18 cellular contexts compared by ENCODE assay signal in genomic region chr4:101954975-101955678, GRCh38.
A peak's percentile ranks its signal among the peaks of the same experiment; 100 is the strongest.
DNase-seq lines count a peak whose midpoint lies in the region; ATAC-seq, FAIRE-seq and TF ChIP-seq lines count a peak whose summit lies in the region.
"Had no signal": no experiment of that assay in that cellular context is flagged by ENCODE, and none has a peak within 500 bp of the region (broad histone marks: within the 10 kb centered on the region; RNA-seq: fewer than 3 reads in every experiment).

No MANE protein-coding gene starts in this region.

- peak; percentile 79 for FAIRE-seq in RCC 7860 (lab: Jason Lieb, UNC)
- FAIRE-seq: G401.6, HepG2 had no signal

- H3K9me1 ChIP-seq in IMR-90 (ENCODE audit: insufficient read depth, low read length), result no peaks in the 10 kb centered on the region

- H4K5ac ChIP-seq in IMR-90 (ENCODE audit: low read depth, low read length), result no peak overlapping the region

- H2AK9ac ChIP-seq in IMR-90 (replicated peaks; ENCODE audit: low read depth, low read length, poor library complexity), result no peak overlapping the region

- CTCF ChIA-PET in IMR-90 (lab: Yijun Ruan, JAX), result no interaction called here

- TF ChIP-seq EP300 in sigmoid colon (IDR thresholded peaks at IDR 0.05), result no peak

- H2AK5ac ChIP-seq in IMR-90 (ENCODE audit: low read depth, low read length), result no peak overlapping the region

- H3K4me1 Mint-ChIP-seq in memory B cell, result peaks cover 29% of the 10 kb centered on the region

- peaks cover 36% of the 10 kb centered on the region for H3K36me3 Mint-ChIP-seq in memory B cell

- H4K91ac ChIP-seq in IMR-90 (ENCODE audit: insufficient read depth, low read depth, low read length), result no peak overlapping the region

- H3K18ac ChIP-seq in IMR-90 (ENCODE audit: low read depth, low read length), result no peak overlapping the region

- no peaks in the 10 kb centered on the region for H3K4me1 ChIP-seq in IMR-90 (ENCODE audit: control insufficient read depth, insufficient read depth, low read length)
- peaks cover 0 to 8% (median 0%) of the 10 kb centered on the region in 4 donors for H3K4me1 ChIP-seq in sigmoid colon
- H3K4me1 ChIP-seq: parathyroid adenoma, Peyer's patch had no signal

- dilution Hi-C loops in IMR-90 (cut with HindIII; ENCODE audit: low sequenced_read_pairs, unreplicated experiment), result no loop called here

- no peak overlapping the region for H3K27ac ChIP-seq in IMR-90 (ENCODE audit: insufficient read depth, low read length)
- H3K27ac ChIP-seq in sigmoid colon, result no peak overlapping the region
- H3K27ac ChIP-seq: parathyroid adenoma, Peyer's patch had no signal

- WGBS in IMR-90 (ENCODE audit: extremely low coverage in 2 of 2, insufficient read length in 1 of 2), 2 experiments, result no CpG with 5 or more reads among the region's 4 CpGs
- WGBS in sigmoid colon, 2 donors, result 56 to 75% methylated on average over 4 of the region's 4 CpGs

- DNase-seq in Ammon's horn (ENCODE audit: low spot score) (peak; percentile 13), IMR-90 (no peak), RCC 7860 (ENCODE audit: low spot score) (peak; percentile 54), memory B cell (ENCODE audit: low spot score in 2 of 2) (no peak), sigmoid colon (no peak)
- DNase-seq in activated naive CD4-positive, alpha-beta T cell treated with Interleukin-2 at 50 U/mL for 16 hours, result no peak
- no peak for DNase-seq in activated CD8-positive, alpha-beta memory T cell treated with anti-CD3 and anti-CD28 coated beads, Interleukin-2, amount 50 U/mL, for 4 hours
- DNase-seq: activated naive CD4-positive, alpha-beta T cell; AML-193; central memory CD4-positive, alpha-beta T cell; erythroblast; hippocampal formation; Peyer's patch; stimulated activated CD8-positive, alpha-beta memory T cell treated with anti-CD3 and anti-CD28 coated beads, Interleukin-4, amount 100 ng/mL, for 48 hours had no signal

- no peak overlapping the region for H3K4me3 Mint-ChIP-seq in memory B cell

- H4K8ac ChIP-seq in IMR-90 (ENCODE audit: low read depth in 2 of 2, low read length in 2 of 2), result 0 out of 4 replicates have a peak overlapping the region, but pooled peaks of 1 of the 2 experiments have one; percentile 21

- BruUV-seq in IMR-90 (replicated peaks; lab: Mats Ljungman, UMichigan), result no TSS peak

- ATAC-seq in IMR-90 (ENCODE audit: low read depth), result no peak
- ATAC-seq in memory B cell (ENCODE audit: low read depth), result no peak
- no peak for ATAC-seq in HG02623 (IDR thresholded peaks at IDR 0.05; ENCODE audit: unreplicated experiment)
- ATAC-seq: HepG2 had no signal

- TF ChIP-seq POLR2A in IMR-90 (IDR thresholded peaks at IDR 0.05; ENCODE audit: low read depth, low read length), result no peak
- TF ChIP-seq POLR2A in sigmoid colon (IDR thresholded peaks at IDR 0.05), result no peak

- H3K36me3 ChIP-seq in IMR-90 (ENCODE audit: control insufficient read depth, insufficient read depth, low read length) (no peaks in the 10 kb centered on the region), sigmoid colon (no peaks in the 10 kb centered on the region)
- H3K36me3 ChIP-seq: Peyer's patch had no signal

- H2BK5ac ChIP-seq in IMR-90 (ENCODE audit: low read depth, low read length, poor library complexity, severe bottlenecking), result no peak overlapping the region

- H3K4me3 ChIP-seq in IMR-90 (ENCODE audit: insufficient read depth, low read depth, low read length), result no peak overlapping the region
- H3K4me3 ChIP-seq in sigmoid colon, result no peak overlapping the region
- H3K4me3 ChIP-seq: Peyer's patch had no signal

- H3K27me3 Mint-ChIP-seq in memory B cell, result no peaks in the 10 kb centered on the region

- no peaks in the 10 kb centered on the region for H4K20me1 ChIP-seq in IMR-90 (ENCODE audit: insufficient read depth, low read length)

- peak overlapping the region; percentile 37 for H2BK120ac ChIP-seq in IMR-90 (ENCODE audit: low read depth, low read length)

- no peak overlapping the region for H3K9ac ChIP-seq in IMR-90 (ENCODE audit: low read depth, low read length)
- H3K9ac ChIP-seq: parathyroid adenoma had no signal

- no peaks in the 10 kb centered on the region for H3K79me1 ChIP-seq in IMR-90 (ENCODE audit: low read depth in 1 of 2, low read length in 2 of 2)

- peaks cover 1% of the 10 kb centered on the region for H3K9me3 Mint-ChIP-seq in memory B cell

- TF ChIP-seq CTCF in IMR-90 (conservative IDR thresholded peaks at IDR 0.05; ENCODE audit: low read depth, low read length) (no peak), sigmoid colon (IDR thresholded peaks at IDR 0.05) (no peak)

- no peak overlapping the region for H3K23ac ChIP-seq in IMR-90 (ENCODE audit: low read depth, low read length)

- no peak overlapping the region for H3K56ac ChIP-seq in IMR-90 (ENCODE audit: extremely low read depth, insufficient read depth, low read length)

- H3K27me3 ChIP-seq in IMR-90 (ENCODE audit: control insufficient read depth, insufficient read depth, low read length), result no peaks in the 10 kb centered on the region
- no peaks in the 10 kb centered on the region for H3K27me3 ChIP-seq in sigmoid colon
- H3K27me3 ChIP-seq: Peyer's patch had no signal

- H3K4ac ChIP-seq in IMR-90 (ENCODE audit: low read depth, low read length), result no peak overlapping the region

- H3K27ac Mint-ChIP-seq in memory B cell, result peak overlapping the region; percentile 89

- no peak overlapping the region for H3K14ac ChIP-seq in IMR-90 (replicated peaks; ENCODE audit: low read depth, low read length)

- POLR2A ChIA-PET in IMR-90 (lab: Charles Lee; ENCODE audit: unreplicated experiment), result no interaction called here

- H3K4me2 ChIP-seq in IMR-90 (ENCODE audit: low read depth, low read length), result no peak overlapping the region

- TF ChIP-seq RAD21 in IMR-90 (IDR thresholded peaks at IDR 0.05; ENCODE audit: low read length), result no peak

- H3K9me3 ChIP-seq in IMR-90 (ENCODE audit: control insufficient read depth, insufficient read depth, low read length), result no peaks in the 10 kb centered on the region
- no peaks in the 10 kb centered on the region for H3K9me3 ChIP-seq in sigmoid colon
- H3K9me3 ChIP-seq: Peyer's patch had no signal

- in situ Hi-C loops in IMR-90 (cut with MboI; ENCODE audit: low sequenced_read_pairs), result no loop called here

- no peak overlapping the region for H2BK15ac ChIP-seq in IMR-90 (ENCODE audit: low read depth, low read length)

- H2BK20ac ChIP-seq in IMR-90 (ENCODE audit: low read depth, low read length), result no peak overlapping the region

- intact Hi-C loops in IMR-90 (cut with micrococcal nuclease) (no loop called here), sigmoid colon (cut with DNase I) (no loop called here)

- H2AFZ ChIP-seq in IMR-90 (replicated peaks; ENCODE audit: low read length, poor library complexity), result no peak overlapping the region
- H2AFZ ChIP-seq: parathyroid adenoma had no signal

TF ChIP-seq in IMR-90, 13 proteins besides CTCF, POLR2A, EP300 and RAD21:
- no peak for TF ChIP-seq RCOR1 (IDR thresholded peaks at IDR 0.05; ENCODE audit: insufficient replicate concordance, low read length)
TF ChIP-seq in IMR-90: peak in this region for 0.

Comparison
In these comparisons a context has a peak if more than half of its experiments do, and no peak if none do; other contexts are left out.
1. DNase-seq: peak in Ammon's horn (single experiment) and RCC 7860 (single experiment); none in IMR-90 (single experiment), memory B cell (0 of 2), activated naive CD4-positive, alpha-beta T cell treated with Interleukin-2 at 50 U/mL for 16 hours (single experiment), sigmoid colon (single experiment) and activated CD8-positive, alpha-beta memory T cell treated with anti-CD3 and anti-CD28 coated beads, Interleukin-2, amount 50 U/mL, for 4 hours (single experiment).